Comparison of ENCODE assay signal across 10 cellular contexts in the genomic region with DNA sequence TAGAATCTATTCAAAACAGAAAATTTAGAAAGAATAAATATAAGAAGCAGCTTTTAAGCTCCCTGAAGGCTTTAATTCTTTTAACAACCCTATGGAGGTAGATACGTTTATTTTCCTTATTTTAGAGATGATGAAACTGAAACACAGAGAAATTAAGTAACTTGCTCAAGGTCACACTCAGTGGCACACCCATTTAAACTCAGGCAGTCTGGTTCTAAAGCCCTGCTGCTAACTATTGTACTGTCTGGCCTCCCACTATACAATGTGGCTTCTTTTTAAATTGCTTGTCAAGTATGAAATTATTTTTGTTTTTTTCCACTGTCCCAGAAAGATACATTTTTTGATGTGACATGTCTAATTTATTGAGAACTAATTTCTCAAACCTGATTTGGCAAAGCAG. TPM values are rescaled to one million over a fixed set of nuclear protein-coding genes. Genes with fewer than 3 reads are reported as not detected.
DNase-seq lines count a peak whose midpoint lies in the region; ATAC-seq, FAIRE-seq and TF ChIP-seq lines count a peak whose summit lies in the region.
"Had no signal": no experiment of that assay in that cellular context is flagged by ENCODE, and none has a peak within 500 bp of the region (broad histone marks: within the 10 kb centered on the region; RNA-seq: fewer than 3 reads in every experiment).

No MANE protein-coding gene starts in this region.

- H3K4me3 ChIP-seq in AG04450 (ENCODE audit: low read depth, low read length) (peak overlapping the region; percentile 91), mesodermal cell (ENCODE audit: extremely low read depth, insufficient read depth, low read length, poor library complexity, severe bottlenecking) (peak overlapping the region; percentile 86)

- H3K36me3 Mint-ChIP-seq in activated naive CD8-positive, alpha-beta T cell treated with anti-CD3 and anti-CD28 coated beads for 36 hours: peaks cover 45% of the 10 kb centered on the region

- H3K27me3 ChIP-seq in AG04450 (ENCODE audit: control insufficient read depth, insufficient read depth, low read length): no peaks in the 10 kb centered on the region

- peaks cover 27% of the 10 kb centered on the region for H3K4me1 ChIP-seq in mesodermal cell (ENCODE audit: control insufficient read depth, insufficient read depth, low read length, poor library complexity, severe bottlenecking)

- CTCF ChIA-PET in AG04450 (lab: Charles Lee) (interaction anchor here (0.5 to 1.3 kb wide), 3 partner anchors 15 to 275 kb away, joined by 3 to 6 read pairs (median 3); no protein-coding TSS in a partner anchor), HEK293T (lab: Yijun Ruan, JAX) (interaction anchor here (1.2 kb wide), 1 partner anchor 15 kb away, joined by 3 read pairs; no protein-coding TSS in a partner anchor)

- H3K4me1 Mint-ChIP-seq in activated naive CD8-positive, alpha-beta T cell treated with anti-CD3 and anti-CD28 coated beads for 36 hours: peaks cover 45% of the 10 kb centered on the region

- FAIRE-seq in HTR-8/SVneo (lab: Jason Lieb, UNC): no peak
- FAIRE-seq: G401.6 had no signal

- POLR2A ChIA-PET in AG04450 (lab: Yijun Ruan, JAX) (no interaction called here), HEK293T (lab: Yijun Ruan, JAX) (no interaction called here)

- H3K27ac ChIP-seq in AG04450 (ENCODE audit: low read depth, low read length) (no peak overlapping the region), mesodermal cell (ENCODE audit: low read depth, low read length, severe bottlenecking) (no peak overlapping the region)

- no peaks in the 10 kb centered on the region for H3K9me3 Mint-ChIP-seq in activated naive CD8-positive, alpha-beta T cell treated with anti-CD3 and anti-CD28 coated beads for 36 hours

- peaks cover 15% of the 10 kb centered on the region for H3K36me3 ChIP-seq in mesodermal cell (ENCODE audit: control insufficient read depth, insufficient read depth, low read length)

- ATAC-seq in GM21723 (IDR thresholded peaks at IDR 0.05; ENCODE audit: unreplicated experiment) (no peak), GM18520 (IDR thresholded peaks at IDR 0.05; ENCODE audit: unreplicated experiment) (no peak)

- H3K27me3 Mint-ChIP-seq in activated naive CD8-positive, alpha-beta T cell treated with anti-CD3 and anti-CD28 coated beads for 36 hours: no peaks in the 10 kb centered on the region

- no peak for TF ChIP-seq CTCF in AG04450 (IDR thresholded peaks at IDR 0.05; ENCODE audit: low read depth, low read length)

- WGBS in mesodermal cell (ENCODE audit: insufficient coverage in 2 of 2), 2 experiments: no CpG with 5 or more reads among the region's 1 CpG

- DNase-seq in AG04450 (ENCODE audit: low read depth, low spot score) (no peak), HEK293T (ENCODE audit: extremely low spot score) (no peak), HTR-8/SVneo (ENCODE audit: insufficient read length, low spot score) (no peak), EL (no peak)
- no peak for DNase-seq in activated naive CD8-positive, alpha-beta T cell treated with anti-CD3 and anti-CD28 coated beads for 36 hours

- peak overlapping the region; percentile 93 for H3K4me3 Mint-ChIP-seq in activated naive CD8-positive, alpha-beta T cell treated with anti-CD3 and anti-CD28 coated beads for 36 hours

- peaks cover 3% of the 10 kb centered on the region; the same call in 1 of the 2 replicates for H3K9me3 ChIP-seq in AG04450 (ENCODE audit: control insufficient read depth, insufficient read depth, low read length)
- no peaks in the 10 kb centered on the region for H3K9me3 ChIP-seq in mesodermal cell (ENCODE audit: control insufficient read depth, low read length)

- H3K27ac Mint-ChIP-seq in activated naive CD8-positive, alpha-beta T cell treated with anti-CD3 and anti-CD28 coated beads for 36 hours: peak overlapping the region; percentile 74

TF ChIP-seq in HEK293T, 16 proteins besides CTCF, POLR2A, EP300 and RAD21:
- TF ChIP-seq, protein P1, sequence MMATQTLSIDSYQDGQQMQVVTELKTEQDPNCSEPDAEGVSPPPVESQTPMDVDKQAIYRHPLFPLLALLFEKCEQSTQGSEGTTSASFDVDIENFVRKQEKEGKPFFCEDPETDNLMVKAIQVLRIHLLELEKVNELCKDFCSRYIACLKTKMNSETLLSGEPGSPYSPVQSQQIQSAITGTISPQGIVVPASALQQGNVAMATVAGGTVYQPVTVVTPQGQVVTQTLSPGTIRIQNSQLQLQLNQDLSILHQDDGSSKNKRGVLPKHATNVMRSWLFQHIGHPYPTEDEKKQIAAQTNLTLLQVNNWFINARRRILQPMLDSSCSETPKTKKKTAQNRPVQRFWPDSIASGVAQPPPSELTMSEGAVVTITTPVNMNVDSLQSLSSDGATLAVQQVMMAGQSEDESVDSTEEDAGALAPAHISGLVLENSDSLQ (IDR thresholded peaks at IDR 0.05): 0 out of 2 replicates have a peak, but pooled peaks have one; percentile 14
- no peak for TF ChIP-seq SUZ12 (IDR thresholded peaks at IDR 0.05)
- no peak for TF ChIP-seq SP1 (IDR thresholded peaks at IDR 0.05)
- TF ChIP-seq NFRKB (IDR thresholded peaks at IDR 0.05): no peak
TF ChIP-seq in HEK293T: peak in this region for 1.

RNA-seq across cellular contexts. Expression of a gene that starts 55.7 kb away (rescaled TPM):
- not detected in 2 replicates for polyA plus RNA-seq in AG04450 (2011; rRNA removed)
- polyA minus RNA-seq in AG04450 (2011; rRNA and poly(A)+ RNA removed): not detected in 2 replicates
- total RNA-seq in activated naive CD8-positive, alpha-beta T cell treated with anti-CD3 and anti-CD28 coated beads for 36 hours: not detected
- not detected for polyA plus RNA-seq in mesodermal cell (2013, experiment 1 of 2)
- not detected for polyA plus RNA-seq in mesodermal cell (2013, experiment 2 of 2)
- total RNA-seq: cerebellum had no signal
